16 cellular contexts compared by ENCODE assay signal in genomic region chr16:51592535-51592934, GRCh38.
DNase-seq lines count a peak whose midpoint lies in the region; ATAC-seq and TF ChIP-seq lines count a peak whose summit lies in the region.
"Had no signal": no experiment of that assay in that cellular context is flagged by ENCODE, and none has a peak within 500 bp of the region (broad histone marks: within the 10 kb centered on the region; RNA-seq: fewer than 3 reads in every experiment).

No MANE protein-coding gene starts in this region.

- no peaks in the 10 kb centered on the region for H4K20me1 ChIP-seq in mammary epithelial cell (ENCODE audit: insufficient read depth, low read length)

- H3K27ac ChIP-seq in breast epithelium (no peak overlapping the region), mammary epithelial cell (ENCODE audit: insufficient read depth, low read depth, low read length) (no peak overlapping the region)

- no peaks in the 10 kb centered on the region for H3K9me3 ChIP-seq in breast epithelium
- no peaks in the 10 kb centered on the region for H3K9me3 ChIP-seq in mammary epithelial cell (replicated peaks; ENCODE audit: insufficient read depth, low read length)

- no peak overlapping the region for H3K9ac ChIP-seq in mammary epithelial cell (ENCODE audit: insufficient read depth, low read length)

- no peaks in the 10 kb centered on the region for H3K27me3 Mint-ChIP-seq in MCF 10A (ENCODE audit: insufficient read depth, unreplicated experiment)
- H3K27me3 Mint-ChIP-seq: CD8-positive, alpha-beta memory T cell; naive thymus-derived CD8-positive, alpha-beta T cell had no signal

- TF ChIP-seq CTCF in MCF 10A (IDR thresholded peaks at IDR 0.05; ENCODE audit: unreplicated experiment) (no peak), breast epithelium (IDR thresholded peaks at IDR 0.05) (no peak), mammary epithelial cell (conservative IDR thresholded peaks at IDR 0.05 in 1 of 2, IDR thresholded peaks at IDR 0.05 in 1 of 2; ENCODE audit: extremely low read depth in 1 of 2, insufficient read depth in 1 of 2, low read depth in 1 of 2, low read length in 2 of 2) (no peak)

- H2AFZ ChIP-seq in mammary epithelial cell (ENCODE audit: low read depth, low read length), result peak overlapping the region; percentile 68

- 77% methylated on average over 7 of the region's 7 CpGs for WGBS in mammary epithelial cell (ENCODE audit: low coverage, missing lambda C conversion rate)

- H3K4me2 ChIP-seq in mammary epithelial cell (ENCODE audit: insufficient read depth, low read depth, low read length), result peak overlapping the region; percentile 66

- dilution Hi-C loops in mammary epithelial cell (cut with HindIII; ENCODE audit: low sequenced_read_pairs), result no loop called here

- no peak for TF ChIP-seq POLR2A in breast epithelium (IDR thresholded peaks at IDR 0.05)

- in situ Hi-C loops in mammary epithelial cell (cut with MboI; ENCODE audit: low sequenced_read_pairs in 2 of 2), result no loop called here

- intact Hi-C loops in MCF 10A (cut with micrococcal nuclease) (no loop called here), breast epithelium (cut with DNase I; ENCODE audit: low total_unique reads) (no loop called here), mammary epithelial cell (cut with micrococcal nuclease) (no loop called here)

- no peaks in the 10 kb centered on the region for H3K4me1 ChIP-seq in breast epithelium
- H3K4me1 ChIP-seq in mammary epithelial cell (ENCODE audit: insufficient read depth, low read length), result peaks cover 5% of the 10 kb centered on the region

- no TSS peak for BruUV-seq in MCF 10A (replicated peaks; lab: Mats Ljungman, UMichigan)
- BruUV-seq in mammary epithelial cell (replicated peaks; lab: Mats Ljungman, UMichigan), result no TSS peak

- H3K27me3 ChIP-seq in breast epithelium (peaks cover 0 to 6% of the 10 kb centered on the region in 2 donors), mammary epithelial cell (ENCODE audit: insufficient read depth, low read length) (no peaks in the 10 kb centered on the region)

- H3K27ac Mint-ChIP-seq in MCF 10A (ENCODE audit: low read depth, unreplicated experiment), result no peak overlapping the region
- H3K27ac Mint-ChIP-seq: CD8-positive, alpha-beta memory T cell; naive thymus-derived CD8-positive, alpha-beta T cell had no signal

- POLR2A ChIA-PET in MCF 10A (lab: Yijun Ruan, JAX), result interaction anchor here (0.6 to 1.1 kb wide), 3 partner anchors 26 to 184 kb away, joined by 3 read pairs; no protein-coding TSS in a partner anchor

- no peaks in the 10 kb centered on the region for H3K79me2 ChIP-seq in mammary epithelial cell (ENCODE audit: insufficient read depth, low read length)

- peaks cover 6% of the 10 kb centered on the region for H3K36me3 Mint-ChIP-seq in MCF 10A (ENCODE audit: insufficient read depth, unreplicated experiment)
- H3K36me3 Mint-ChIP-seq: CD8-positive, alpha-beta memory T cell; naive thymus-derived CD8-positive, alpha-beta T cell had no signal

- no peak for ATAC-seq in HG02623 (IDR thresholded peaks at IDR 0.05; ENCODE audit: unreplicated experiment)
- ATAC-seq: naive thymus-derived CD8-positive, alpha-beta T cell had no signal

- H3K36me3 ChIP-seq in breast epithelium, result no peaks in the 10 kb centered on the region
- no peaks in the 10 kb centered on the region for H3K36me3 ChIP-seq in mammary epithelial cell (ENCODE audit: insufficient read depth, low read length)

- H3K4me3 Mint-ChIP-seq in MCF 10A (ENCODE audit: unreplicated experiment), result peak overlapping the region; percentile 28
- H3K4me3 Mint-ChIP-seq: CD8-positive, alpha-beta memory T cell; naive thymus-derived CD8-positive, alpha-beta T cell had no signal

- peaks cover 10% of the 10 kb centered on the region for H3K4me1 Mint-ChIP-seq in MCF 10A (ENCODE audit: insufficient read depth, unreplicated experiment)
- H3K4me1 Mint-ChIP-seq: CD8-positive, alpha-beta memory T cell; naive thymus-derived CD8-positive, alpha-beta T cell had no signal

- no peaks in the 10 kb centered on the region for H3K9me3 Mint-ChIP-seq in MCF 10A (ENCODE audit: unreplicated experiment)

- DNase-seq in MCF 10A (ENCODE audit: unreplicated experiment) (peak; percentile 5), breast epithelium (ENCODE audit: low spot score in 2 of 2) (no peak), mammary epithelial cell (no peak), left kidney (ENCODE audit: low read depth, low spot score) (peak; percentile 68), NK-92 (lab: John Stamatoyannopoulos, UW; ENCODE audit: unreplicated experiment) (no peak), NCI-H2227 treated with DMSO at 0.1 percent for 48 hours (lab: John Stamatoyannopoulos, UW) (no peak), NCI-H524 (lab: John Stamatoyannopoulos, UW) (no peak)
- DNase-seq: activated naive CD4-positive, alpha-beta T cell treated with anti-CD3 and anti-CD28 coated beads, Interleukin-2, amount 50 U/mL, for 16 hours; activated T-cell treated with anti-CD3 and anti-CD28 coated beads for 4 hours; CD8-positive, alpha-beta memory T cell; KBM-7; mesendoderm; naive thymus-derived CD8-positive, alpha-beta T cell; stimulated activated CD4-positive, alpha-beta T cell treated with anti-CD3 and anti-CD28 coated beads, Interleukin-12 subunit alpha, Interleukin-12 subunit beta, amount 100 ng/mL, for 4 hours; stimulated activated CD8-positive, alpha-beta memory T cell treated with anti-CD3 and anti-CD28 coated beads, Interleukin-4, amount 100 ng/mL, for 48 hours had no signal

- H3K4me3 ChIP-seq in breast epithelium (no peak overlapping the region), mammary epithelial cell (replicated peaks in 1 of 3; ENCODE audit: insufficient read depth in 1 of 3, low read depth in 2 of 3, low read length in 3 of 3) (no peak overlapping the region)

- CTCF ChIA-PET in MCF 10A (lab: Yijun Ruan, JAX) (interaction anchor here (1.2 kb wide), 1 partner anchor 9 kb away, joined by 3 read pairs; no protein-coding TSS in a partner anchor), mammary epithelial cell (lab: Charles Lee; ENCODE audit: low non-redundant PET) (no interaction called here)

Comparison
In these comparisons a context has a peak if more than half of its experiments do, and no peak if none do; other contexts are left out.
1. DNase-seq: peak in MCF 10A (single experiment) and left kidney (single experiment); none in breast epithelium (0 of 2), mammary epithelial cell (single experiment), NK-92 (single experiment), NCI-H2227 treated with DMSO at 0.1 percent for 48 hours (single experiment) and NCI-H524 (0 of 2).